In genomic region chr7:49771427-49772176, GRCh38 we compare ENCODE assay signal across 14 cellular contexts. TPM values are rescaled to one million over a fixed set of nuclear protein-coding genes. Genes with fewer than 3 reads are reported as not detected.
DNase-seq lines count a peak whose midpoint lies in the region; ATAC-seq, FAIRE-seq and TF ChIP-seq lines count a peak whose summit lies in the region.
"Had no signal": no experiment of that assay in that cellular context is flagged by ENCODE, and none has a peak within 500 bp of the region (broad histone marks: within the 10 kb centered on the region; RNA-seq: fewer than 3 reads in every experiment).

No MANE protein-coding gene starts in this region.

- H3K27me3 ChIP-seq in thyroid gland, result no peaks in the 10 kb centered on the region

- DNase-seq in DMS114 treated with DMSO at 0.1 percent for 48 hours (lab: John Stamatoyannopoulos, UW; ENCODE audit: unreplicated experiment), result no peak
- no peak for DNase-seq in thyroid gland
- DNase-seq in activated CD4-positive, CD25-positive, alpha-beta regulatory T cell treated with anti-CD3 and anti-CD28 coated beads, Interleukin-2, amount 50 U/mL, for 72 hours, result no peak
- no peak for DNase-seq in H54 (ENCODE audit: insufficient read length, low spot score)
- DNase-seq: activated CD4-positive, alpha-beta T cell treated with anti-CD3 and anti-CD28 coated beads for 4 hours; activated T-cell treated with anti-CD3 and anti-CD28 coated beads, Interleukin-2, amount 50 U/mL, for 24 hours; NCI-H226; occipital lobe had no signal

- TF ChIP-seq POLR2A in thyroid gland (IDR thresholded peaks at IDR 0.05) (no peak), H54 (IDR thresholded peaks at IDR 0.05; ENCODE audit: low read depth, low read length) (no peak)

- H3K9me3 ChIP-seq in thyroid gland, result no peaks in the 10 kb centered on the region

- no peaks in the 10 kb centered on the region for H3K36me3 ChIP-seq in thyroid gland

- no peak for TF ChIP-seq CTCF in thyroid gland (IDR thresholded peaks at IDR 0.05)

- WGBS in thyroid gland, 2 donors, result 91 to 93% methylated on average over 11 of the region's 11 CpGs

- no peak overlapping the region for H3K4me3 ChIP-seq in thyroid gland (replicated peaks in 1 of 3)
- H3K4me3 ChIP-seq: coronary artery, lung had no signal

- no peak overlapping the region for H3K27ac ChIP-seq in thyroid gland
- H3K27ac ChIP-seq: coronary artery had no signal

- peaks cover 12 to 31% of the 10 kb centered on the region in 2 donors for H3K4me1 ChIP-seq in thyroid gland

- intact Hi-C loops in thyroid gland (cut with DNase I), result no loop called here

- ATAC-seq in GM19025 (IDR thresholded peaks at IDR 0.05; ENCODE audit: low read depth, unreplicated experiment) (peak; percentile 30), HG02571 (IDR thresholded peaks at IDR 0.05; ENCODE audit: unreplicated experiment) (peak; percentile 37), HG03342 (IDR thresholded peaks at IDR 0.05; ENCODE audit: unreplicated experiment) (peak; percentile 35)
- ATAC-seq: Panc1 had no signal

- FAIRE-seq in H54 (lab: Jason Lieb, UNC), result no peak

RNA-seq across cellular contexts. Expression of gene VWC2, which starts 1.8 kb away (rescaled TPM):
- under 1 TPM in 2 of 4 donors, not detected in 2; 0.25 to 0.63 TPM for total RNA-seq in thyroid gland
